Comparison of ENCODE assay signal across 9 cellular contexts in genomic region chr16:35391328-35391727, GRCh38.
DNase-seq lines count a peak whose midpoint lies in the region; ATAC-seq, FAIRE-seq and TF ChIP-seq lines count a peak whose summit lies in the region.
"Had no signal": no experiment of that assay in that cellular context is flagged by ENCODE, and none has a peak within 500 bp of the region (broad histone marks: within the 10 kb centered on the region; RNA-seq: fewer than 3 reads in every experiment).

No MANE protein-coding gene starts in this region.

- no peaks in the 10 kb centered on the region for H3K27me3 Mint-ChIP-seq in activated CD4-positive, alpha-beta T cell treated with anti-CD3 and anti-CD28 coated beads, Interleukin-2, amount 10 ng/mL, durations not matched to agents 7 days and 5 days
- H3K27me3 Mint-ChIP-seq: activated naive CD8-positive, alpha-beta T cell treated with anti-CD3 and anti-CD28 coated beads, Interleukin-2, amount 10 ng/mL, durations not matched to agents 7 days and 5 days had no signal

- H3K36me3 Mint-ChIP-seq in activated CD4-positive, alpha-beta T cell treated with anti-CD3 and anti-CD28 coated beads, Interleukin-2, amount 10 ng/mL, durations not matched to agents 7 days and 5 days (ENCODE audit: low read depth): no peaks in the 10 kb centered on the region
- H3K36me3 Mint-ChIP-seq: activated naive CD8-positive, alpha-beta T cell treated with anti-CD3 and anti-CD28 coated beads, Interleukin-2, amount 10 ng/mL, durations not matched to agents 7 days and 5 days had no signal

- ATAC-seq in left lobe of liver (peak; percentile 93), GM21529 (IDR thresholded peaks at IDR 0.05; ENCODE audit: unreplicated experiment) (no peak)

- no peak for FAIRE-seq in H54 (lab: Jason Lieb, UNC)

- TF ChIP-seq POLR2A in H54 (IDR thresholded peaks at IDR 0.05; ENCODE audit: low read depth, low read length): no peak

- H3K9me3 Mint-ChIP-seq in activated CD4-positive, alpha-beta T cell treated with anti-CD3 and anti-CD28 coated beads, Interleukin-2, amount 10 ng/mL, durations not matched to agents 7 days and 5 days: peaks cover 11% of the 10 kb centered on the region

- no peak overlapping the region for H3K27ac Mint-ChIP-seq in activated CD4-positive, alpha-beta T cell treated with anti-CD3 and anti-CD28 coated beads, Interleukin-2, amount 10 ng/mL, durations not matched to agents 7 days and 5 days
- H3K27ac Mint-ChIP-seq: activated naive CD8-positive, alpha-beta T cell treated with anti-CD3 and anti-CD28 coated beads, Interleukin-2, amount 10 ng/mL, durations not matched to agents 7 days and 5 days had no signal

- H3K4me1 Mint-ChIP-seq in activated CD4-positive, alpha-beta T cell treated with anti-CD3 and anti-CD28 coated beads, Interleukin-2, amount 10 ng/mL, durations not matched to agents 7 days and 5 days: no peaks in the 10 kb centered on the region
- H3K4me1 Mint-ChIP-seq: activated naive CD8-positive, alpha-beta T cell treated with anti-CD3 and anti-CD28 coated beads, Interleukin-2, amount 10 ng/mL, durations not matched to agents 7 days and 5 days had no signal

- CTCF ChIA-PET in activated CD4-positive, alpha-beta T cell treated with anti-CD3 and anti-CD28 coated beads, Interleukin-2, amount 10 ng/mL, durations not matched to agents 7 days and 5 days (lab: Charles Lee): no interaction called here

- no peak overlapping the region for H3K4me3 Mint-ChIP-seq in activated CD4-positive, alpha-beta T cell treated with anti-CD3 and anti-CD28 coated beads, Interleukin-2, amount 10 ng/mL, durations not matched to agents 7 days and 5 days
- H3K4me3 Mint-ChIP-seq: activated naive CD8-positive, alpha-beta T cell treated with anti-CD3 and anti-CD28 coated beads, Interleukin-2, amount 10 ng/mL, durations not matched to agents 7 days and 5 days had no signal

- DNase-seq in activated CD4-positive, alpha-beta T cell treated with anti-CD3 and anti-CD28 coated beads, Interleukin-2, amount 10 ng/mL, durations not matched to agents 7 days and 5 days: peak; percentile 15
- DNase-seq in activated CD4-positive, alpha-beta T cell treated with anti-CD3 and anti-CD28 coated beads for 4 hours: no peak
- DNase-seq in NCI-H1694 treated with DMSO at 0.1 percent for 48 hours (lab: John Stamatoyannopoulos, UW) (peak; percentile 9), amniotic epithelial cell (ENCODE audit: low read depth) (peak; percentile 14), left lobe of liver (ENCODE audit: low spot score) (peak; percentile 69), H54 (ENCODE audit: insufficient read length, low spot score) (no peak)
- no peak for DNase-seq in central memory CD4-positive, alpha-beta T cell
- DNase-seq: activated naive CD8-positive, alpha-beta T cell treated with anti-CD3 and anti-CD28 coated beads, Interleukin-2, amount 10 ng/mL, durations not matched to agents 7 days and 5 days had no signal

- POLR2A ChIA-PET in activated CD4-positive, alpha-beta T cell treated with anti-CD3 and anti-CD28 coated beads, Interleukin-2, amount 10 ng/mL, durations not matched to agents 7 days and 5 days (lab: Charles Lee): no interaction called here

Comparison
In these comparisons a context has a peak if more than half of its experiments do, and no peak if none do; other contexts are left out.
1. DNase-seq: peak in activated CD4-positive, alpha-beta T cell treated with anti-CD3 and anti-CD28 coated beads, Interleukin-2, amount 10 ng/mL, durations not matched to agents 7 days and 5 days (single experiment), NCI-H1694 treated with DMSO at 0.1 percent for 48 hours (single experiment), amniotic epithelial cell (single experiment) and left lobe of liver (single experiment); none in activated CD4-positive, alpha-beta T cell treated with anti-CD3 and anti-CD28 coated beads for 4 hours (0 of 2), central memory CD4-positive, alpha-beta T cell (single experiment) and H54 (single experiment).